ENCODE assay signal across 8 cellular contexts in genomic region chr15:58988011-58988785, GRCh38. TPM values are rescaled to one million over a fixed set of nuclear protein-coding genes. Genes with fewer than 3 reads are reported as not detected.
DNase-seq lines count a peak whose midpoint lies in the region; ATAC-seq and TF ChIP-seq lines count a peak whose summit lies in the region.

No MANE protein-coding gene starts in this region.

- H4K91ac ChIP-seq in trophoblast cell (ENCODE audit: low read depth, low read length), result peak overlapping the region; percentile 89

- peaks cover 9% of the 10 kb centered on the region for H3K79me1 ChIP-seq in trophoblast cell (ENCODE audit: low read length)

- H4K8ac ChIP-seq in trophoblast cell (ENCODE audit: low read depth, low read length), result peak overlapping the region; percentile 95

- H3K9ac ChIP-seq in HUES64 (ENCODE audit: low read depth, low read length) (peak overlapping the region; percentile 82), SK-N-SH (peak overlapping the region; percentile 74), adipocyte (ENCODE audit: low read length) (peak overlapping the region; percentile 97), trophoblast cell (ENCODE audit: low read length) (peak overlapping the region; percentile 96)

- WGBS in HUES64, result under 1% methylated on average over 35 of the region's 36 CpGs
- WGBS in SK-N-SH (ENCODE audit: low lambda C conversion rate), result under 1% methylated on average over 34 of the region's 36 CpGs
- 1 to 2% (median 1%) methylated on average over 34 to 36 of the region's 36 CpGs for WGBS in heart left ventricle, 4 donors
- no CpG with 5 or more reads among the region's 36 CpGs for WGBS in trophoblast cell (ENCODE audit: extremely low coverage, insufficient coverage, insufficient read length)
- WGBS in upper lobe of left lung, 2 donors, result 1 to 2% methylated on average over 33 to 36 of the region's 36 CpGs

- H3K27me3 ChIP-seq in DOHH2 (ENCODE audit: control insufficient read depth, low read length) (0 out of 2 replicates have a peak, but pooled peaks cover 2% of the 10 kb centered on the region), HUES64 (ENCODE audit: insufficient read depth, low read length) (no peaks in the 10 kb centered on the region), SK-N-SH (ENCODE audit: insufficient read depth) (no peaks in the 10 kb centered on the region), adipocyte (replicated peaks; ENCODE audit: control insufficient read depth, insufficient read depth, low read length) (no peaks in the 10 kb centered on the region), heart left ventricle (no peaks in the 10 kb centered on the region), trophoblast cell (ENCODE audit: insufficient read depth, low read length) (no peaks in the 10 kb centered on the region), upper lobe of left lung (no peaks in the 10 kb centered on the region)

- no peaks in the 10 kb centered on the region for H3K9me2 ChIP-seq in DOHH2 (replicated peaks; ENCODE audit: control insufficient read depth, low read length)
- no peaks in the 10 kb centered on the region for H3K9me2 ChIP-seq in SK-N-SH

- no peak for TF ChIP-seq POLR2A in heart left ventricle (IDR thresholded peaks at IDR 0.05)
- no peak for TF ChIP-seq POLR2A in upper lobe of left lung (IDR thresholded peaks at IDR 0.05)

- H3K27ac ChIP-seq in DOHH2 (ENCODE audit: low read depth, low read length) (peak overlapping the region; percentile 61), HUES64 (ENCODE audit: low read depth, low read length) (peak overlapping the region; percentile 83), SK-N-SH (ENCODE audit: low read depth in 2 of 2, low read length in 1 of 2) (peak overlapping the region; percentile 80 to 92), heart left ventricle (peak overlapping the region; percentile 83 to 98 (median 91)), trophoblast cell (ENCODE audit: low read depth, low read length) (peak overlapping the region; percentile 88), upper lobe of left lung (peak overlapping the region; percentile 91 to 98 (median 92))

- H3K4me2 ChIP-seq in DOHH2 (ENCODE audit: low read length) (peak overlapping the region; percentile 89), SK-N-SH (peak overlapping the region; percentile 68), trophoblast cell (ENCODE audit: low read length) (peak overlapping the region; percentile 60)

- H3K4me3 ChIP-seq in DOHH2 (ENCODE audit: low read length), result peak overlapping the region; percentile 94
- peak overlapping the region; percentile 99 for H3K4me3 ChIP-seq in HUES64 (ENCODE audit: low read length)
- H3K4me3 ChIP-seq in SK-N-SH (ENCODE audit: low read depth in 2 of 2, low read length in 1 of 2), result peak overlapping the region; percentile 85 to 88
- peak overlapping the region; percentile 100 for H3K4me3 ChIP-seq in adipocyte (ENCODE audit: low read length)
- H3K4me3 ChIP-seq in heart left ventricle, result peak overlapping the region; percentile 55 to 99 (median 80)
- H3K4me3 ChIP-seq in trophoblast cell (ENCODE audit: low read depth, low read length), result peak overlapping the region; percentile 87
- peak overlapping the region; percentile 68 to 88 (median 84) for H3K4me3 ChIP-seq in upper lobe of left lung

- H2BK120ac ChIP-seq in trophoblast cell (ENCODE audit: insufficient read depth, low read length, poor library complexity), result peak overlapping the region; percentile 77

- H3F3A ChIP-seq in DOHH2 (ENCODE audit: control insufficient read depth, insufficient read depth) (no peaks in the 10 kb centered on the region), SK-N-SH (replicated peaks; ENCODE audit: insufficient read depth) (no peaks in the 10 kb centered on the region)

- no peak overlapping the region for H2BK12ac ChIP-seq in trophoblast cell (ENCODE audit: low read length)

- intact Hi-C loops in heart left ventricle (cut with DNase I), result loop anchor here in 7 of 10 donors (5.0 to 10.0 kb wide), 6 partner anchors 57 to 449 kb away; partner anchors contain the start of genes MYO1E (in 3 of the 7), CCNB2 (in 2 of the 7) and FAM81A (in 1 of the 7)

- H3K23ac ChIP-seq in trophoblast cell (ENCODE audit: low read length), result no peak overlapping the region

- H4K20me1 ChIP-seq in DOHH2 (ENCODE audit: control insufficient read depth, insufficient read depth, low read depth, low read length), result peaks cover 21% of the 10 kb centered on the region
- peaks cover 35% of the 10 kb centered on the region for H4K20me1 ChIP-seq in SK-N-SH (ENCODE audit: insufficient read depth)

- TF ChIP-seq EP300 in SK-N-SH (IDR thresholded peaks at IDR 0.05; ENCODE audit: borderline replicate concordance in 1 of 2, low read depth in 1 of 2, low read length in 1 of 2) (no peak), upper lobe of left lung (IDR thresholded peaks at IDR 0.05) (no peak)

- TF ChIP-seq CTCF in DOHH2 (IDR thresholded peaks at IDR 0.05; ENCODE audit: low read depth, low read length, poor library complexity, severe bottlenecking) (no peak), SK-N-SH (IDR thresholded peaks at IDR 0.05) (no peak), heart left ventricle (IDR thresholded peaks at IDR 0.05) (no peak), upper lobe of left lung (IDR thresholded peaks at IDR 0.05) (no peak)

- peak overlapping the region; percentile 87 for H3K14ac ChIP-seq in trophoblast cell (ENCODE audit: low read length)

- peaks cover 55% of the 10 kb centered on the region for H3K79me2 ChIP-seq in DOHH2 (ENCODE audit: control insufficient read depth, low read length)
- H3K79me2 ChIP-seq in SK-N-SH (ENCODE audit: insufficient read depth), result peaks cover 59% of the 10 kb centered on the region
- peaks cover 15% of the 10 kb centered on the region for H3K79me2 ChIP-seq in trophoblast cell (ENCODE audit: control insufficient read depth, insufficient read depth, low read length, poor library complexity)

- peak overlapping the region; percentile 87 for H2BK5ac ChIP-seq in trophoblast cell (ENCODE audit: low read depth, low read length, poor library complexity)

- CTCF ChIA-PET in SK-N-SH (lab: Yijun Ruan, JAX), result interaction anchor here (1.4 to 1.5 kb wide), 2 partner anchors 28 to 31 kb away, joined by 3 to 5 read pairs; no protein-coding TSS in a partner anchor

- H2AFZ ChIP-seq in SK-N-SH (ENCODE audit: low read depth) (peak overlapping the region; percentile 99), trophoblast cell (ENCODE audit: insufficient read depth, low read length, poor library complexity) (peak overlapping the region; percentile 97)

- H3K4me1 ChIP-seq in DOHH2 (ENCODE audit: control insufficient read depth, low read length) (peaks cover 20% of the 10 kb centered on the region), HUES64 (ENCODE audit: insufficient read depth, low read length) (peaks cover 11% of the 10 kb centered on the region), SK-N-SH (ENCODE audit: control insufficient read depth in 1 of 2, insufficient read depth in 2 of 2, low read depth in 1 of 2, low read length in 1 of 2) (peaks cover 0 to 3% of the 10 kb centered on the region in 2 experiments; a peak in 1 of 4 replicates), adipocyte (ENCODE audit: control insufficient read depth, insufficient read depth, low read length) (peaks cover 41% of the 10 kb centered on the region), heart left ventricle (peaks cover 0 to 36% (median 12%) of the 10 kb centered on the region in 12 donors), trophoblast cell (ENCODE audit: control insufficient read depth in 1 of 2, insufficient read depth in 2 of 2, low read length in 2 of 2) (no peaks in the 10 kb centered on the region), upper lobe of left lung (peaks cover 13 to 29% (median 22%) of the 10 kb centered on the region in 4 donors)

- peak overlapping the region; percentile 76 for H3K4ac ChIP-seq in trophoblast cell (ENCODE audit: low read depth, low read length)

- H3K18ac ChIP-seq in trophoblast cell (ENCODE audit: low read length), result peak overlapping the region; percentile 92

- peak; percentile 40 for ATAC-seq in GM21423 (IDR thresholded peaks at IDR 0.05; ENCODE audit: unreplicated experiment)
- ATAC-seq in heart left ventricle, result peak; percentile 81 to 92 (median 90)
- peak; percentile 92 to 94 for ATAC-seq in upper lobe of left lung (ENCODE audit: low FRiP score in 2 of 2)

- TF ChIP-seq RAD21 in SK-N-SH (IDR thresholded peaks at IDR 0.05; ENCODE audit: low read length), result no peak

- H3K9me3 ChIP-seq in DOHH2 (ENCODE audit: control insufficient read depth, insufficient read depth, low read length), result no peaks in the 10 kb centered on the region
- H3K9me3 ChIP-seq in HUES64 (ENCODE audit: insufficient read depth, low read depth, low read length), result no peaks in the 10 kb centered on the region
- no peaks in the 10 kb centered on the region for H3K9me3 ChIP-seq in SK-N-SH
- H3K9me3 ChIP-seq in adipocyte (ENCODE audit: control insufficient read depth, low read length), result no peaks in the 10 kb centered on the region
- H3K9me3 ChIP-seq in heart left ventricle, result no peaks in the 10 kb centered on the region
- no peaks in the 10 kb centered on the region for H3K9me3 ChIP-seq in trophoblast cell (ENCODE audit: insufficient read depth, low read depth, low read length)
- H3K9me3 ChIP-seq in upper lobe of left lung, result no peaks in the 10 kb centered on the region

- no peak overlapping the region for H2AK5ac ChIP-seq in trophoblast cell (ENCODE audit: low read length)

- DNase-seq in SK-N-SH (peak; percentile 87), adipocyte (ENCODE audit: low read depth) (peak; percentile 84), heart left ventricle (peak; percentile 79 to 89 (median 81)), trophoblast cell (peak; percentile 23 to 48), upper lobe of left lung (peak; percentile 76 to 95)

- H3K36me3 ChIP-seq in DOHH2 (ENCODE audit: control insufficient read depth, low read length), result peaks cover 31% of the 10 kb centered on the region
- H3K36me3 ChIP-seq in HUES64 (ENCODE audit: insufficient read depth, low read length), result peaks cover 3% of the 10 kb centered on the region; the same call in 1 of the 2 replicates
- H3K36me3 ChIP-seq in SK-N-SH (replicated peaks in 1 of 2; ENCODE audit: control insufficient read depth in 1 of 2, insufficient read depth in 2 of 2, low read length in 1 of 2), result peaks cover 0 to 9% of the 10 kb centered on the region in 2 experiments
- peaks cover 9% of the 10 kb centered on the region for H3K36me3 ChIP-seq in adipocyte (ENCODE audit: control insufficient read depth, insufficient read depth, low read length, severe bottlenecking)
- peaks cover 0 to 31% (median 0%) of the 10 kb centered on the region in 9 donors for H3K36me3 ChIP-seq in heart left ventricle
- peaks cover 6 to 13% of the 10 kb centered on the region in 2 experiments for H3K36me3 ChIP-seq in trophoblast cell (ENCODE audit: control insufficient read depth in 1 of 2, insufficient read depth in 2 of 2, low read length in 2 of 2)
- H3K36me3 ChIP-seq in upper lobe of left lung, result peaks cover 0 to 10% (median 0%) of the 10 kb centered on the region in 4 donors

- POLR2A ChIA-PET in SK-N-SH (lab: Yijun Ruan, JAX), result no interaction called here

- peak overlapping the region; percentile 96 for H4K12ac ChIP-seq in trophoblast cell (ENCODE audit: low read depth, low read length)

RNA-seq across cellular contexts. Expression of gene RNF111, which starts 0.7 kb away (rescaled TPM):
- 13.8 TPM for polyA plus RNA-seq in HUES64 (2013, experiment 1 of 2)
- 16.9 TPM for polyA plus RNA-seq in HUES64 (2013, experiment 2 of 2)
- polyA plus RNA-seq in SK-N-SH (2012; rRNA removed) (16.5 and 19.8 TPM in 2 replicates), heart left ventricle (10 to 100 TPM in 1 of 2 donors, 1 to 10 TPM in 1; 5.9 to 11.0 TPM)
- 10.3 and 10.5 TPM in 2 replicates for polyA plus RNA-seq in SK-N-SH (2012; cell fraction: cytosol; rRNA removed)
- polyA plus RNA-seq in SK-N-SH (2012; cell fraction: nucleus; rRNA removed), result 9.5 and 24.8 TPM in 2 replicates
- total RNA-seq in heart left ventricle (10 to 100 TPM; 11.1 to 29.1 (median 22.2) TPM), upper lobe of left lung (10 to 100 TPM; 16.3 to 41.6 (median 31.8) TPM)
- 29.6 and 33.0 TPM in 2 replicates for polyA plus RNA-seq in trophoblast cell (2013)

RNA-seq across cellular contexts. Expression of gene SLTM, which starts 54.7 kb away (rescaled TPM):
- 106 TPM for polyA plus RNA-seq in HUES64 (2013, experiment 1 of 2)
- 106 TPM for polyA plus RNA-seq in HUES64 (2013, experiment 2 of 2)
- polyA plus RNA-seq in SK-N-SH (2012; rRNA removed), result 48.9 and 54.3 TPM in 2 replicates
- polyA plus RNA-seq in SK-N-SH (2012; cell fraction: cytosol; rRNA removed), result 41.8 and 48.9 TPM in 2 replicates
- polyA plus RNA-seq in SK-N-SH (2012; cell fraction: nucleus; rRNA removed), result 103 and 155 TPM in 2 replicates
- total RNA-seq in heart left ventricle, result 10 to 100 TPM; 42.0 to 68.2 (median 48.1) TPM
- polyA plus RNA-seq in heart left ventricle, result 10 to 100 TPM; 41.9 to 51.7 TPM
- 131 and 134 TPM in 2 replicates for polyA plus RNA-seq in trophoblast cell (2013)
- 100 to 1,000 TPM in 3 of 6 donors, 10 to 100 TPM in 3; 77.2 to 261 (median 100) TPM for total RNA-seq in upper lobe of left lung

Comparison
In these comparisons a context has a peak if more than half of its experiments do, and no peak if none do; other contexts are left out.
1. Peak in every context shown above with its lines: DNase-seq, ATAC-seq, H3K4me3 ChIP-seq and H3K27ac ChIP-seq.
2. ATAC-seq: peak in every context shown above with its lines; median percentile 93 in upper lobe of left lung; 90 in heart left ventricle; 40 in GM21423.
3. DNase-seq: peak in every context shown above with its lines; median percentile 87 in SK-N-SH; 86 in upper lobe of left lung; 84 in adipocyte; 81 in heart left ventricle; 36 in trophoblast cell.